In the genomic region with DNA sequence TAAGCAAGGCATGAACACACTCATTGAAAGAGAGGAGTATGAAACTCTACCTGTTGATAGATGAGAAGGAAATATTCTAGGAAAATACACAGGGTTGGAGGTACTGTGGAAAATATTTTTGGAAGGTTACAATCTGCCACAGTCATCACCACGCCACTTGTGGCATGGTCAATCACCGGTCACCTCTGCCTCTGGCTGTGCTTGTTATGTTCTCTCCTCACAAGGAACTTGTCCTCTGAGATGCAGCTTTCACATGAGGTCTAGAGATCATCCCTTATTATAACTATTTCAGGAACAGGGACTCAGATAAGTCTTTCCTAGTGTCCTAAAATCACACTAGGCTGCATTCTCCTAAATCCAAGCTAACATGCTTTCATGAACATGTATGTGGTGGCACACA, we compare ENCODE assay signal across 7 cellular contexts.
"Had no signal": no experiment of that assay in that cellular context is flagged by ENCODE, and none has a peak within 500 bp of the region (broad histone marks: within the 10 kb centered on the region; RNA-seq: fewer than 3 reads in every experiment).

No MANE protein-coding gene starts in this region.

- DNase-seq: GOT3, HFFc6, IMR-90, KG1 had no signal

- H3K9me3 ChIP-seq: HAP-1 had no signal

- H3K36me3 ChIP-seq: HAP-1 had no signal

- ATAC-seq: K562 had no signal

- H3K27ac Mint-ChIP-seq: HFFc6 had no signal

- H3K9me3 Mint-ChIP-seq: HFFc6 had no signal

- H3K4me3 ChIP-seq: HAP-1, K562 had no signal

- H3K4me3 Mint-ChIP-seq: HFFc6 had no signal

- FAIRE-seq: HTR-8/SVneo, K562 had no signal

- H3K4me1 ChIP-seq: HAP-1 had no signal
